Comparison of ENCODE assay signal across 1 cellular context in genomic region chr2:86900687-86901086, GRCh38.
A peak's percentile ranks its signal among the peaks of the same experiment; 100 is the strongest.
TF ChIP-seq lines count a peak whose summit lies in the region.

No MANE protein-coding gene starts in this region.

TF ChIP-seq in HepG2, 621 proteins besides CTCF, POLR2A, EP300 and RAD21:
- TF ChIP-seq STAG1 (CRISPR knock-in tag; IDR thresholded peaks at IDR 0.05), result peak; percentile 64
